Comparison of ENCODE assay signal across 1 cellular context in genomic region chr2:233013027-233013461, GRCh38.
TF ChIP-seq lines count a peak whose summit lies in the region.

NGEF (minus strand) TSS chr2:233013256; CDS start chr2:232974890, 38,366 bp downstream.

TF ChIP-seq in liver, 16 proteins besides CTCF, POLR2A, EP300 and RAD21:
- peak; percentile 80 for TF ChIP-seq YY1 (IDR thresholded peaks at IDR 0.05)
- peak; percentile 96 for TF ChIP-seq SP1 (IDR thresholded peaks at IDR 0.05)
- TF ChIP-seq TAF1 (conservative IDR thresholded peaks at IDR 0.05), result peak; percentile 75
- TF ChIP-seq MAX (IDR thresholded peaks at IDR 0.05), result peak; percentile 99
- TF ChIP-seq GABPA (IDR thresholded peaks at IDR 0.05 in 1 of 2, conservative IDR thresholded peaks at IDR 0.05 in 1 of 2), result peak in 1 of 2 donors; percentile 84
- peak; percentile 71 to 94 for TF ChIP-seq EGR1 (IDR thresholded peaks at IDR 0.05; ENCODE audit: low read depth in 2 of 2)
- TF ChIP-seq ATF3 (IDR thresholded peaks at IDR 0.05), result no peak
- TF ChIP-seq RXRA (IDR thresholded peaks at IDR 0.05), result peak; percentile 90 to 94
- TF ChIP-seq REST (IDR thresholded peaks at IDR 0.05), result peak; percentile 91
- no peak for TF ChIP-seq ZBTB33 (IDR thresholded peaks at IDR 0.05)
- peak; percentile 90 for TF ChIP-seq HNF4G (IDR thresholded peaks at IDR 0.05)
- peak in 1 of 2 donors; percentile 56 for TF ChIP-seq JUND (IDR thresholded peaks at IDR 0.05)
- no peak for TF ChIP-seq NR2F2 (IDR thresholded peaks at IDR 0.05)
- peak; percentile 92 to 93 for TF ChIP-seq HNF4A (conservative IDR thresholded peaks at IDR 0.05)
- TF ChIP-seq FOXA1 (IDR thresholded peaks at IDR 0.05), result peak; percentile 97
- TF ChIP-seq FOXA2 (IDR thresholded peaks at IDR 0.05), result peak; percentile 96
